In genomic region chr22:37849089-37849751, GRCh38 we compare ENCODE assay signal across 8 cellular contexts. TPM values are rescaled to one million over a fixed set of nuclear protein-coding genes. Genes with fewer than 3 reads are reported as not detected.
DNase-seq lines count a peak whose midpoint lies in the region; TF ChIP-seq lines count a peak whose summit lies in the region.

EIF3L (plus strand) TSS chr22:37849419; CDS start chr22:37849450, 31 bp downstream.

- DNase-seq in GOT3 (lab: John Stamatoyannopoulos, UW) (peak; percentile 48), MG63 (peak; percentile 89), SK-MEL-5 (ENCODE audit: low read depth, low spot score) (peak; percentile 93), foreskin melanocyte (peak; percentile 86), stromal cell of bone marrow (ENCODE audit: low read depth) (peak; percentile 83)
- peak; percentile 92 for DNase-seq in activated naive CD4-positive, alpha-beta T cell treated with Interleukin-2 at 50 U/mL for 16 hours

- H3K4me3 ChIP-seq in DOHH2 (ENCODE audit: low read length) (peak within 1 kb of the TSS; percentile 98), MG63 (peak within 1 kb of the TSS; percentile 85), neuron (ENCODE audit: low read length) (peak within 1 kb of the TSS; percentile 79)

- H3K27ac ChIP-seq in DOHH2 (ENCODE audit: low read depth, low read length) = peak within 1 kb of the TSS; percentile 51

- H4K20me1 ChIP-seq in DOHH2 (ENCODE audit: control insufficient read depth, insufficient read depth, low read depth, low read length) = 0 out of 2 replicates have a peak, but pooled peaks cover 5% of the 10 kb centered on the region

- peaks cover 60% of the 10 kb centered on the region for H3K36me3 ChIP-seq in DOHH2 (ENCODE audit: control insufficient read depth, low read length)
- peaks cover 39% of the 10 kb centered on the region for H3K36me3 ChIP-seq in MG63
- H3K36me3 ChIP-seq in neuron (ENCODE audit: insufficient read depth, low read length) = peaks cover 33% of the 10 kb centered on the region

- H3K4me2 ChIP-seq in DOHH2 (ENCODE audit: low read length) = peak within 1 kb of the TSS; percentile 98

- H3K27me3 ChIP-seq in DOHH2 (ENCODE audit: control insufficient read depth, low read length) = no peaks in the 10 kb centered on the region
- no peaks in the 10 kb centered on the region for H3K27me3 ChIP-seq in MG63
- no peaks in the 10 kb centered on the region for H3K27me3 ChIP-seq in neuron (ENCODE audit: insufficient read depth, low read length)

- H3K79me2 ChIP-seq in DOHH2 (ENCODE audit: control insufficient read depth, low read length) = peaks cover 73% of the 10 kb centered on the region

- H3K9me2 ChIP-seq in DOHH2 (replicated peaks; ENCODE audit: control insufficient read depth, low read length) = no peaks in the 10 kb centered on the region

- H3F3A ChIP-seq in DOHH2 (ENCODE audit: control insufficient read depth, insufficient read depth) = peaks cover 20% of the 10 kb centered on the region

- H2AFZ ChIP-seq in neuron (ENCODE audit: low read depth, low read length) = no peak within 1 kb of the TSS

- H3K9me3 ChIP-seq in DOHH2 (ENCODE audit: control insufficient read depth, insufficient read depth, low read length) = peaks cover 7% of the 10 kb centered on the region; the same call in 1 of the 2 replicates
- peaks cover 7% of the 10 kb centered on the region for H3K9me3 ChIP-seq in MG63
- no peaks in the 10 kb centered on the region for H3K9me3 ChIP-seq in neuron (ENCODE audit: low read length)

- peaks cover 34% of the 10 kb centered on the region for H3K4me1 ChIP-seq in DOHH2 (ENCODE audit: control insufficient read depth, low read length)
- H3K4me1 ChIP-seq in neuron (ENCODE audit: insufficient read depth, low read length) = peaks cover 17% of the 10 kb centered on the region

- in situ Hi-C loops in SK-MEL-5 (cut with HindIII; ENCODE audit: low pct_unique_long_range_greater_than_20kb, low sequenced_read_pairs) = no loop called here

- no peak for TF ChIP-seq CTCF in DOHH2 (IDR thresholded peaks at IDR 0.05; ENCODE audit: low read depth, low read length, poor library complexity, severe bottlenecking)

RNA-seq across cellular contexts. Expression of gene EIF3L, which starts in this region (rescaled TPM):
- 303 and 347 TPM in 2 replicates for total RNA-seq in MG63 (2014; rRNA removed; shearing (Covaris generic); ENCODE audit: low replicate concordance)
- total RNA-seq in SK-MEL-5 (2014; rRNA removed; shearing (Covaris generic)) = 664 and 804 TPM in 2 replicates
- 479 and 555 TPM in 2 replicates for polyA plus RNA-seq in SK-MEL-5 (2015; cell fraction: cytosol; rRNA removed)
- 236 and 246 TPM in 2 replicates for polyA plus RNA-seq in SK-MEL-5 (2015; cell fraction: nucleus; rRNA removed)

Comparison
In these comparisons a context has a peak if more than half of its experiments do, and no peak if none do; other contexts are left out.
1. Peak in every context shown above with its lines: DNase-seq, H3K4me3 ChIP-seq and H3K27ac ChIP-seq.